Comparison of ENCODE assay signal across 13 cellular contexts in the genomic region with DNA sequence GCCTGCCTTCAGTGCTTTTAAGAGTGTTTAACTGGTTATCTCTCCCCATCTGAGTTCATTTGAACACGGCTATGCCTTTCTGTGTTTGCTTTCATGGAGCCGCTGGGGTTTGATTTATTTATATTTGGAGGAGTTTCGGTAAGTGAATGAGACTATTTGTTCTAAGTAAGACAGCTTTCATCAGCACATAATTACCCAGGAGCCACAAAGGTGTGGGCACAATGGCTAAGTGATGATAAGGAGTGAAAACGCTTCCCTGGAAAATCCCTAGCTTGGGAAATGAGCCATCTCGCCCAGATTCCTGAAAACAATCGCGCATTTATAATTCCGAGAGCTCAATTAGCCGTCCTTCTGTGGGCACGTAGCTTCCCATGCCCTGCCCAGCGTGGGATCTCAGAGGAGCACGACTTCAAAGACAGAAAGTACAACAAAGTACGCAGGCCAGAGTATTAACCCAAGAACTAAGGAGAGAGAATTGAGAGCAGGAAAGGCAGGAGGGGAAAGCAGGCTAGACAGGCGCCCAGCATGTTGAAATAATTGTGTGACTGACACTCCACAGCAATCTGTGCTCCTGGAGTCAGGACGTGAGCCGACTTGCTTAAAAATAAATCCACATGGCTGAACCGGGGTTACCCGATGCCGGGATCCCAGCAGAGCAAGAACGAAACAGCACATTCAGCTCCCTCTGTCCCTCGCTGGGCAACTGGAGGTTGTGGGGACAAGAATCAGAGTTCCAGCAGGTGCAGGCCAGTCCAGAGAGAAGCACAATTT.
DNase-seq lines count a peak whose midpoint lies in the region; ATAC-seq and TF ChIP-seq lines count a peak whose summit lies in the region.
"Had no signal": no experiment of that assay in that cellular context is flagged by ENCODE, and none has a peak within 500 bp of the region (broad histone marks: within the 10 kb centered on the region; RNA-seq: fewer than 3 reads in every experiment).

No MANE protein-coding gene starts in this region.

- peaks cover 0 to 16% (median under 1%) of the 10 kb centered on the region in 3 donors for H3K36me3 ChIP-seq in tibial nerve

- TF ChIP-seq EP300 in tibial nerve (IDR thresholded peaks at IDR 0.05): peak in 1 of 2 donors; percentile 30

- TF ChIP-seq POLR2A in tibial nerve (IDR thresholded peaks at IDR 0.05): no peak

- no peak for TF ChIP-seq CTCF in epithelial cell of esophagus (IDR thresholded peaks at IDR 0.05; ENCODE audit: insufficient read depth, low read depth, low read length, missing control alignments)
- TF ChIP-seq CTCF in tibial nerve (IDR thresholded peaks at IDR 0.05): no peak

- peaks cover 0 to 8% (median 0%) of the 10 kb centered on the region in 4 donors for H3K4me1 ChIP-seq in tibial nerve

- H3K4me3 Mint-ChIP-seq in activated T-helper 17 cell treated with anti-CD3 and anti-CD28 coated beads, Interleukin-2, amount 50 U/mL, for 72 hours: no peak overlapping the region
- H3K4me3 Mint-ChIP-seq: activated CD4-positive, alpha-beta memory T cell treated with anti-CD3 and anti-CD28 coated beads, Interleukin-2, amount 10 ng/mL, durations not matched to agents 7 days and 5 days; stimulated activated naive CD8-positive, alpha-beta T cell treated with anti-CD3 and anti-CD28 coated beads, Interleukin-15, Interleukin-2, amounts not matched to agents 100 ng/mL and 50 ng/mL, for 24 hours had no signal

- H3K9me3 Mint-ChIP-seq in activated T-helper 17 cell treated with anti-CD3 and anti-CD28 coated beads, Interleukin-2, amount 50 U/mL, for 72 hours: no peaks in the 10 kb centered on the region

- H3K9me3 ChIP-seq in tibial nerve: peaks cover 0 to under 1% (median under 1%) of the 10 kb centered on the region in 4 donors

- no peak overlapping the region for H3K27ac Mint-ChIP-seq in activated T-helper 17 cell treated with anti-CD3 and anti-CD28 coated beads, Interleukin-2, amount 50 U/mL, for 72 hours
- H3K27ac Mint-ChIP-seq: activated CD4-positive, alpha-beta memory T cell treated with anti-CD3 and anti-CD28 coated beads, Interleukin-2, amount 10 ng/mL, durations not matched to agents 7 days and 5 days; stimulated activated naive CD8-positive, alpha-beta T cell treated with anti-CD3 and anti-CD28 coated beads, Interleukin-15, Interleukin-2, amounts not matched to agents 100 ng/mL and 50 ng/mL, for 24 hours had no signal

- no peaks in the 10 kb centered on the region for H3K27me3 ChIP-seq in tibial nerve

- H3K4me3 ChIP-seq in epithelial cell of esophagus (ENCODE audit: low read length) (peak overlapping the region; percentile 28), tibial nerve (peak overlapping the region in 2 of 4 donors; percentile 1 to 23)

- no peaks in the 10 kb centered on the region for H3K27me3 Mint-ChIP-seq in activated T-helper 17 cell treated with anti-CD3 and anti-CD28 coated beads, Interleukin-2, amount 50 U/mL, for 72 hours
- H3K27me3 Mint-ChIP-seq: activated CD4-positive, alpha-beta memory T cell treated with anti-CD3 and anti-CD28 coated beads, Interleukin-2, amount 10 ng/mL, durations not matched to agents 7 days and 5 days; stimulated activated naive CD8-positive, alpha-beta T cell treated with anti-CD3 and anti-CD28 coated beads, Interleukin-15, Interleukin-2, amounts not matched to agents 100 ng/mL and 50 ng/mL, for 24 hours had no signal

- DNase-seq in M059J (ENCODE audit: low read depth): peak; percentile 66
- peak; percentile 94 for DNase-seq in epithelial cell of esophagus (ENCODE audit: low read depth)
- DNase-seq in medulla oblongata (ENCODE audit: extremely low spot score): peak; percentile 38
- peak in 1 of 2 donors; percentile 23 for DNase-seq in tibial nerve (ENCODE audit: low spot score in 2 of 2)
- no peak for DNase-seq in activated CD8-positive, alpha-beta memory T cell treated with anti-CD3 and anti-CD28 coated beads, Interleukin-2, amount 50 U/mL, for 48 hours
- DNase-seq: activated CD4-positive, alpha-beta memory T cell treated with anti-CD3 and anti-CD28 coated beads, Interleukin-2, amount 10 ng/mL, durations not matched to agents 7 days and 5 days; aorta; NCI-H1092 treated with DMSO at 0.1 percent for 48 hours; SHP77 treated with DMSO at 0.1 percent for 48 hours had no signal

- peaks cover 35% of the 10 kb centered on the region for H3K36me3 Mint-ChIP-seq in activated T-helper 17 cell treated with anti-CD3 and anti-CD28 coated beads, Interleukin-2, amount 50 U/mL, for 72 hours (ENCODE audit: low read depth)

- WGBS in tibial nerve, 2 donors: 43 to 45% methylated on average over 21 of the region's 21 CpGs

- ATAC-seq in HG02678 (IDR thresholded peaks at IDR 0.05; ENCODE audit: unreplicated experiment) (no peak), HG03039 (IDR thresholded peaks at IDR 0.05; ENCODE audit: unreplicated experiment) (no peak)
- ATAC-seq in activated T-helper 17 cell treated with anti-CD3 and anti-CD28 coated beads, Interleukin-2, amount 50 U/mL, for 72 hours (replicated peaks): no peak

- no peaks in the 10 kb centered on the region for H3K4me1 Mint-ChIP-seq in activated T-helper 17 cell treated with anti-CD3 and anti-CD28 coated beads, Interleukin-2, amount 50 U/mL, for 72 hours
- H3K4me1 Mint-ChIP-seq: activated CD4-positive, alpha-beta memory T cell treated with anti-CD3 and anti-CD28 coated beads, Interleukin-2, amount 10 ng/mL, durations not matched to agents 7 days and 5 days had no signal

- H3K27ac ChIP-seq in tibial nerve: peak overlapping the region in 3 of 4 donors; percentile 8 to 57 (median 9)
